In genomic region chr20:10708342-10709185, GRCh38 we compare ENCODE assay signal across 12 cellular contexts. TPM values are rescaled to one million over a fixed set of nuclear protein-coding genes. Genes with fewer than 3 reads are reported as not detected.
A peak's percentile ranks its signal among the peaks of the same experiment; 100 is the strongest.
DNase-seq lines count a peak whose midpoint lies in the region; ATAC-seq, FAIRE-seq and TF ChIP-seq lines count a peak whose summit lies in the region.
"Had no signal": no experiment of that assay in that cellular context is flagged by ENCODE, and none has a peak within 500 bp of the region (broad histone marks: within the 10 kb centered on the region; RNA-seq: fewer than 3 reads in every experiment).

No MANE protein-coding gene starts in this region.

- no peaks in the 10 kb centered on the region for H3K27me3 ChIP-seq in endothelial cell of umbilical vein (ENCODE audit: control insufficient read depth in 2 of 2, insufficient read depth in 2 of 2, low read length in 2 of 2)
- H3K27me3 ChIP-seq: BLaER1 treated with 17β-estradiol and CSF1 and Interleukin-3, amounts not matched to agents 10 nM and 100 nM had no signal

- intact Hi-C loops in endothelial cell of umbilical vein (cut with micrococcal nuclease) (no loop called here), mucosa of descending colon (cut with DNase I, micrococcal nuclease) (no loop called here)

- H4K20me1 ChIP-seq in endothelial cell of umbilical vein (replicated peaks; ENCODE audit: control insufficient read depth, extremely low read depth, insufficient read depth, low read length) = no peaks in the 10 kb centered on the region
- H4K20me1 ChIP-seq: BLaER1 treated with 17β-estradiol and CSF1 and Interleukin-3, amounts not matched to agents 10 nM and 100 nM had no signal

- TF ChIP-seq CTCF in AG09309 (IDR thresholded peaks at IDR 0.05; ENCODE audit: control insufficient read depth, insufficient read depth, low read depth, low read length, missing control alignments) = no peak
- TF ChIP-seq CTCF in endothelial cell of umbilical vein (IDR thresholded peaks at IDR 0.05; ENCODE audit: extremely low read depth in 1 of 2, insufficient read depth in 1 of 2, low read depth in 1 of 2, low read length in 2 of 2) = no peak
- TF ChIP-seq CTCF in mucosa of descending colon (IDR thresholded peaks at IDR 0.05) = no peak

- H3K9ac ChIP-seq in endothelial cell of umbilical vein (replicated peaks; ENCODE audit: extremely low read depth, insufficient read depth, low read length) = no peak overlapping the region
- H3K9ac ChIP-seq: BLaER1 treated with 17β-estradiol and CSF1 and Interleukin-3, amounts not matched to agents 10 nM and 100 nM had no signal

- no peak overlapping the region for H3K4me3 ChIP-seq in AG09309 (ENCODE audit: control insufficient read depth, low read depth, low read length)
- no peak overlapping the region for H3K4me3 ChIP-seq in endothelial cell of umbilical vein (replicated peaks in 1 of 3; ENCODE audit: insufficient read depth in 1 of 3, low read depth in 1 of 3, low read length in 3 of 3)
- no peak overlapping the region for H3K4me3 ChIP-seq in mucosa of descending colon
- H3K4me3 ChIP-seq: BLaER1 treated with 17β-estradiol and CSF1 and Interleukin-3, amounts not matched to agents 10 nM and 100 nM had no signal

- DNase-seq in AG09309 (ENCODE audit: low read depth) = peak; percentile 71
- peak; percentile 86 for DNase-seq in NCI-H82 treated with DMSO at 0.1 percent for 48 hours (lab: John Stamatoyannopoulos, UW; ENCODE audit: unreplicated experiment)
- DNase-seq in endothelial cell of umbilical vein (ENCODE audit: low read depth, low spot score) = peak; percentile 49
- no peak for DNase-seq in mucosa of descending colon
- DNase-seq in activated CD4-positive, alpha-beta T cell treated with anti-CD3 and anti-CD28 coated beads for 48 hours = no peak
- DNase-seq in inferior parietal cortex (ENCODE audit: extremely low spot score) = no peak
- DNase-seq: mesendoderm, T-helper 2 cell had no signal

- no peak overlapping the region for H2AFZ ChIP-seq in endothelial cell of umbilical vein (ENCODE audit: low read depth, low read length)

- no peak overlapping the region for H3K4me2 ChIP-seq in endothelial cell of umbilical vein (ENCODE audit: insufficient read depth, low read length)
- H3K4me2 ChIP-seq: BLaER1 treated with 17β-estradiol and CSF1 and Interleukin-3, amounts not matched to agents 10 nM and 100 nM had no signal

- CTCF ChIA-PET in endothelial cell of umbilical vein (lab: Charles Lee) = interaction anchor here (1.2 kb wide), 1 partner anchor 9 kb away, joined by 5 read pairs; no protein-coding TSS in a partner anchor

- dilution Hi-C loops in endothelial cell of umbilical vein (cut with MboI; ENCODE audit: extremely low pct_ligation_motif_present, low sequenced_read_pairs) = no loop called here

- H3K36me3 ChIP-seq in endothelial cell of umbilical vein (ENCODE audit: control insufficient read depth in 2 of 2, extremely low read depth in 1 of 2, insufficient read depth in 2 of 2, low read length in 2 of 2) (no peaks in the 10 kb centered on the region), mucosa of descending colon (ENCODE audit: low read depth) (no peaks in the 10 kb centered on the region)
- H3K36me3 ChIP-seq: BLaER1 treated with 17β-estradiol and CSF1 and Interleukin-3, amounts not matched to agents 10 nM and 100 nM had no signal

- H3K4me1 ChIP-seq in endothelial cell of umbilical vein (ENCODE audit: control insufficient read depth, extremely low read depth, insufficient read depth, low read length) (no peaks in the 10 kb centered on the region), mucosa of descending colon (ENCODE audit: low read depth) (peaks cover 13% of the 10 kb centered on the region)
- H3K4me1 ChIP-seq: BLaER1 treated with 17β-estradiol and CSF1 and Interleukin-3, amounts not matched to agents 10 nM and 100 nM had no signal

- FAIRE-seq in endothelial cell of umbilical vein (lab: Jason Lieb, UNC) = no peak
- FAIRE-seq: frontal cortex had no signal

- no peaks in the 10 kb centered on the region for H3K79me2 ChIP-seq in endothelial cell of umbilical vein (ENCODE audit: control insufficient read depth, insufficient read depth, low read length)

- POLR2A ChIA-PET in endothelial cell of umbilical vein (lab: Charles Lee) = no interaction called here

- TF ChIP-seq POLR2A in endothelial cell of umbilical vein (IDR thresholded peaks at IDR 0.05; ENCODE audit: low read depth, low read length) = no peak

- no TSS peak for BruUV-seq in endothelial cell of umbilical vein (replicated peaks; lab: Mats Ljungman, UMichigan)

- no peaks in the 10 kb centered on the region for H3K9me1 ChIP-seq in endothelial cell of umbilical vein (replicated peaks; ENCODE audit: control insufficient read depth, extremely low read depth, insufficient read depth, low read length)

- H3K9me3 ChIP-seq in endothelial cell of umbilical vein (replicated peaks; ENCODE audit: control insufficient read depth, insufficient read depth, low read length) = no peaks in the 10 kb centered on the region
- no peaks in the 10 kb centered on the region for H3K9me3 ChIP-seq in mucosa of descending colon

- no peak overlapping the region for H3K27ac ChIP-seq in endothelial cell of umbilical vein (ENCODE audit: insufficient read depth, low read depth, low read length)
- H3K27ac ChIP-seq: BLaER1 treated with 17β-estradiol and CSF1 and Interleukin-3, amounts not matched to agents 10 nM and 100 nM had no signal

- ATAC-seq in mucosa of descending colon (peak; percentile 87), HG03457 (IDR thresholded peaks at IDR 0.05; ENCODE audit: unreplicated experiment) (no peak), GM18498 (IDR thresholded peaks at IDR 0.05; ENCODE audit: unreplicated experiment) (no peak)

TF ChIP-seq in endothelial cell of umbilical vein, 7 proteins besides CTCF, POLR2A, EP300 and RAD21:
- no peak for TF ChIP-seq MAX (IDR thresholded peaks at IDR 0.05; ENCODE audit: insufficient read depth, insufficient read length)
- peak; percentile 44 for TF ChIP-seq GATA2 (IDR thresholded peaks at IDR 0.05; ENCODE audit: insufficient read depth, insufficient read length, low read depth, low read length)

RNA-seq across cellular contexts. Expression of gene JAG1, which starts 34.8 kb away (rescaled TPM):
- total RNA-seq in endothelial cell of umbilical vein (31.7 and 37.0 TPM in 2 replicates), mucosa of descending colon (100 to 1,000 TPM in 1 of 3 donors, 10 to 100 TPM in 2; 87.1 to 104 (median 94.4) TPM)
- polyA plus RNA-seq in endothelial cell of umbilical vein = 12.9 and 19.7 TPM in 2 replicates
- 9.4 and 9.5 TPM in 2 replicates for polyA plus RNA-seq in endothelial cell of umbilical vein (2011; cell fraction: cytosol; rRNA removed)
- 77.1 and 97.3 TPM in 2 replicates for polyA plus RNA-seq in endothelial cell of umbilical vein (2011; cell fraction: nucleus; rRNA removed)
- 32.6 and 33.6 TPM in 2 replicates for polyA plus RNA-seq in endothelial cell of umbilical vein (2012)
- 82.6 and 94.6 TPM in 2 replicates for polyA minus RNA-seq in endothelial cell of umbilical vein
- polyA minus RNA-seq in endothelial cell of umbilical vein (2011; cell fraction: cytosol; rRNA and poly(A)+ RNA removed) = 2.4 TPM
- polyA minus RNA-seq in endothelial cell of umbilical vein (2011; cell fraction: nucleus; rRNA and poly(A)+ RNA removed) = 94.2 and 172 TPM in 2 replicates

Comparison
In these comparisons a context has a peak if more than half of its experiments do, and no peak if none do; other contexts are left out.
1. DNase-seq: peak in AG09309 (single experiment), NCI-H82 treated with DMSO at 0.1 percent for 48 hours (single experiment) and endothelial cell of umbilical vein (single experiment); none in mucosa of descending colon (0 of 3), activated CD4-positive, alpha-beta T cell treated with anti-CD3 and anti-CD28 coated beads for 48 hours (single experiment) and inferior parietal cortex (single experiment).